ENCODE assay signal across 9 cellular contexts in genomic region chr12:15856097-15856982, GRCh38. TPM values are rescaled to one million over a fixed set of nuclear protein-coding genes. Genes with fewer than 3 reads are reported as not detected.
A peak's percentile ranks its signal among the peaks of the same experiment; 100 is the strongest.
DNase-seq lines count a peak whose midpoint lies in the region; ATAC-seq and TF ChIP-seq lines count a peak whose summit lies in the region.
"Had no signal": no experiment of that assay in that cellular context is flagged by ENCODE, and none has a peak within 500 bp of the region (broad histone marks: within the 10 kb centered on the region; RNA-seq: fewer than 3 reads in every experiment).

No MANE protein-coding gene starts in this region.

- peak overlapping the region; percentile 43 for H3K27ac Mint-ChIP-seq in Calu3 (ENCODE audit: unreplicated experiment)
- no peak overlapping the region for H3K27ac Mint-ChIP-seq in neural crest cell (ENCODE audit: unreplicated experiment)
- H3K27ac Mint-ChIP-seq: activated naive CD4-positive, alpha-beta T cell treated with anti-CD3 and anti-CD28 coated beads, Interleukin-2, amount 50 U/mL, for 72 hours had no signal

- no peaks in the 10 kb centered on the region for H3K36me3 Mint-ChIP-seq in Calu3 (ENCODE audit: insufficient read depth, unreplicated experiment)
- no peaks in the 10 kb centered on the region for H3K36me3 Mint-ChIP-seq in neural crest cell (ENCODE audit: low read depth)
- H3K36me3 Mint-ChIP-seq: activated naive CD4-positive, alpha-beta T cell treated with anti-CD3 and anti-CD28 coated beads, Interleukin-2, amount 50 U/mL, for 72 hours had no signal

- CTCF ChIA-PET in Calu3 (lab: Charles Lee) = interaction anchor here (0.6 to 2.1 kb wide), 11 partner anchors 70 to 324 kb away, joined by 3 to 12 read pairs (median 5); no protein-coding TSS in a partner anchor

- DNase-seq in Calu3 = peak; percentile 70
- DNase-seq in NCI-H2029 treated with DMSO at 0.1 percent for 48 hours (lab: John Stamatoyannopoulos, UW) = peak; percentile 27
- DNase-seq in activated CD4-positive, alpha-beta T cell treated with anti-CD3 and anti-CD28 coated beads for 4 hours = peak; percentile 11 to 65
- peak; percentile 62 for DNase-seq in fibroblast of gingiva (ENCODE audit: low read depth)
- peak; percentile 54 for DNase-seq in neural crest cell (ENCODE audit: low read depth, low spot score)

- intact Hi-C loops in Calu3 (cut with micrococcal nuclease; ENCODE audit: unreplicated experiment) = loop anchor here (1.0 to 10.0 kb wide), 5 partner anchors 84 to 582 kb away; no protein-coding TSS in a partner anchor

- TF ChIP-seq CTCF in Calu3 (IDR thresholded peaks at IDR 0.05; ENCODE audit: unreplicated experiment) = peak; percentile 69
- peak; percentile 100 for TF ChIP-seq CTCF in neural crest cell (conservative IDR thresholded peaks at IDR 0.05)

- BruUV-seq in Calu3 (replicated peaks; lab: Mats Ljungman, UMichigan) = no TSS peak

- H3K4me3 Mint-ChIP-seq in Calu3 (ENCODE audit: low read depth, unreplicated experiment) = no peak overlapping the region
- no peak overlapping the region for H3K4me3 Mint-ChIP-seq in neural crest cell

- H3K4me1 Mint-ChIP-seq in Calu3 (ENCODE audit: low read depth, unreplicated experiment) (peaks cover 38% of the 10 kb centered on the region), neural crest cell (no peaks in the 10 kb centered on the region)

- ATAC-seq in GM19395 (IDR thresholded peaks at IDR 0.05; ENCODE audit: unreplicated experiment) (peak; percentile 66), GM19455 (IDR thresholded peaks at IDR 0.05; ENCODE audit: unreplicated experiment) (no peak), HG03457 (IDR thresholded peaks at IDR 0.05; ENCODE audit: unreplicated experiment) (no peak)

- H3K27me3 Mint-ChIP-seq in Calu3 (ENCODE audit: unreplicated experiment) = no peaks in the 10 kb centered on the region
- H3K27me3 Mint-ChIP-seq in neural crest cell (ENCODE audit: low read depth) = no peaks in the 10 kb centered on the region

- H3K9me3 Mint-ChIP-seq in Calu3 (ENCODE audit: low read depth, unreplicated experiment) (no peaks in the 10 kb centered on the region), neural crest cell (no peaks in the 10 kb centered on the region)
- H3K9me3 Mint-ChIP-seq: activated naive CD4-positive, alpha-beta T cell treated with anti-CD3 and anti-CD28 coated beads, Interleukin-2, amount 50 U/mL, for 72 hours had no signal

RNA-seq across cellular contexts. Expression of gene STRAP, which starts 25.8 kb away (rescaled TPM):
- total RNA-seq in Calu3 (2022) (119 and 124 TPM in 2 replicates), neural crest cell (191 and 200 TPM in 2 replicates)

RNA-seq across cellular contexts. Expression of gene DERA, which starts 54.8 kb away (rescaled TPM):
- total RNA-seq in Calu3 (2022) = 29.8 and 31.0 TPM in 2 replicates
- total RNA-seq in neural crest cell = 34.1 and 43.0 TPM in 2 replicates
